ENCODE assay signal across 1 cellular context in the genomic region with DNA sequence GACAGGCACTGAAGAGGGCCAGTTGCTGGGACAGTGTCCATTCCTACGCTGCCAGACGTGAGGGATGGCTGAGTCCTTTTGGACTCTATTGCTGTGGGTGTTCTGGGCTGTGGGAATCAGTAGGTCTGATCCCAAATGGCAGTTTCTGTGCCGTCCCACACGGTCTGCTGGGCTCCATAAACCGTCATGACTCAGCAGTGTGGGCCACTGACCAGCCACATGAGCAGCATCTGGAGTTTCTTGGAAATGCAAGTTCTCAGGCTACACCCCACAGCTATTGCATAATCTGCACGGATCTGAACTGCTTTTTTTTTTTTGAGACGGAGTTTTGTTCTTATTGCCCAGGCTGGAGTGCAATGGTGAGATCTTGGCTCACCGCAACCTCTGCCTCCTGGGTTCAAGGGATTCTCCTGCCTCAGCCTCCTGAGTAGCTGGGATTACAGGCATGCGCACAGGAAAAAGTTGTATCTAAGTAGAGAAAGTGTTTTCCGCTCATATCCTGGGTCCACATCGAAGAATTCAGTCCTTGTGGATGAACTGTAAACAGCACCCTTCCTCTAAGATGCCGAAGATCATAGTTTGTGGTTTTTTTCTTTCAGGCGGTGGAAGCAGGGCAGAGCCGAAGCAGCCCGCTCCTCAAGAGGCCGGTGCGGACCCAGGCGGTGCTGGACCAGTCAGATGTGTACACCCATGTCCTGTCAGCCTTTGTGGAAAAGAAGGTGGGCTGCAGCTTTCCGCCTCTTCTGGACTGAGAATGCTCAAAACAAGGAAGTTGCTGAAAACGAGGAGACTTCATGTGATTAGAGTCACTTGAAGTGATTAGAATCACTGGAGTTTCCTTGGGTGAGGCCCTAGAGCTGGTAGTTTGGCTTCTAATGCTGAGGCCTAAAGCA.
A peak's percentile ranks its signal among the peaks of the same experiment; 100 is the strongest.
TF ChIP-seq lines count a peak whose summit lies in the region.

No MANE protein-coding gene starts in this region.

TF ChIP-seq in K562, 482 proteins besides CTCF, POLR2A, EP300 and RAD21 (continued from another document and continues in another):
- TF ChIP-seq RBM22 (IDR thresholded peaks at IDR 0.05; ENCODE audit: low read depth, low read length, poor library complexity, severe bottlenecking) (no peak), SMARCA5 (IDR thresholded peaks at IDR 0.05) (0 out of 2 replicates have a peak, but pooled peaks have one; percentile 11), SMARCB1 (IDR thresholded peaks at IDR 0.05; ENCODE audit: insufficient read length, low read depth) (no peak), FOXK1 (CRISPR knock-in tag; IDR thresholded peaks at IDR 0.05; ENCODE audit: borderline replicate concordance) (peak; percentile 79; the same call in 1 of the 2 replicates), NFXL1 (CRISPR knock-in tag; IDR thresholded peaks at IDR 0.05) (no peak), SMARCA4 (IDR thresholded peaks at IDR 0.05) (peak; percentile 95), SPI1 (IDR thresholded peaks at IDR 0.05; ENCODE audit: borderline replicate concordance, low read depth, low read length) (no peak), NELFE (IDR thresholded peaks at IDR 0.05; ENCODE audit: insufficient read depth, insufficient read length) (no peak), NCOA1 (IDR thresholded peaks at IDR 0.05; ENCODE audit: low read depth) (peak; percentile 76), ZNF76 (CRISPR knock-in tag; IDR thresholded peaks at IDR 0.05; ENCODE audit: borderline replicate concordance) (no peak), CCNT2 (IDR thresholded peaks at IDR 0.05; ENCODE audit: borderline replicate concordance, extremely low read depth, insufficient read length, low read depth, low read length) (peak; percentile 44), POLR2G (IDR thresholded peaks at IDR 0.05; ENCODE audit: low read depth, low read length) (no peak; the same call in 1 of the 2 replicates), KLF10 (CRISPR knock-in tag; IDR thresholded peaks at IDR 0.05) (no peak), SIRT6 (IDR thresholded peaks at IDR 0.05; ENCODE audit: low read depth, low read length) (no peak), PRPF4 (IDR thresholded peaks at IDR 0.05; ENCODE audit: insufficient read depth, low read depth, low read length, poor library complexity, severe bottlenecking) (no peak)
- TF ChIP-seq, protein P1, sequence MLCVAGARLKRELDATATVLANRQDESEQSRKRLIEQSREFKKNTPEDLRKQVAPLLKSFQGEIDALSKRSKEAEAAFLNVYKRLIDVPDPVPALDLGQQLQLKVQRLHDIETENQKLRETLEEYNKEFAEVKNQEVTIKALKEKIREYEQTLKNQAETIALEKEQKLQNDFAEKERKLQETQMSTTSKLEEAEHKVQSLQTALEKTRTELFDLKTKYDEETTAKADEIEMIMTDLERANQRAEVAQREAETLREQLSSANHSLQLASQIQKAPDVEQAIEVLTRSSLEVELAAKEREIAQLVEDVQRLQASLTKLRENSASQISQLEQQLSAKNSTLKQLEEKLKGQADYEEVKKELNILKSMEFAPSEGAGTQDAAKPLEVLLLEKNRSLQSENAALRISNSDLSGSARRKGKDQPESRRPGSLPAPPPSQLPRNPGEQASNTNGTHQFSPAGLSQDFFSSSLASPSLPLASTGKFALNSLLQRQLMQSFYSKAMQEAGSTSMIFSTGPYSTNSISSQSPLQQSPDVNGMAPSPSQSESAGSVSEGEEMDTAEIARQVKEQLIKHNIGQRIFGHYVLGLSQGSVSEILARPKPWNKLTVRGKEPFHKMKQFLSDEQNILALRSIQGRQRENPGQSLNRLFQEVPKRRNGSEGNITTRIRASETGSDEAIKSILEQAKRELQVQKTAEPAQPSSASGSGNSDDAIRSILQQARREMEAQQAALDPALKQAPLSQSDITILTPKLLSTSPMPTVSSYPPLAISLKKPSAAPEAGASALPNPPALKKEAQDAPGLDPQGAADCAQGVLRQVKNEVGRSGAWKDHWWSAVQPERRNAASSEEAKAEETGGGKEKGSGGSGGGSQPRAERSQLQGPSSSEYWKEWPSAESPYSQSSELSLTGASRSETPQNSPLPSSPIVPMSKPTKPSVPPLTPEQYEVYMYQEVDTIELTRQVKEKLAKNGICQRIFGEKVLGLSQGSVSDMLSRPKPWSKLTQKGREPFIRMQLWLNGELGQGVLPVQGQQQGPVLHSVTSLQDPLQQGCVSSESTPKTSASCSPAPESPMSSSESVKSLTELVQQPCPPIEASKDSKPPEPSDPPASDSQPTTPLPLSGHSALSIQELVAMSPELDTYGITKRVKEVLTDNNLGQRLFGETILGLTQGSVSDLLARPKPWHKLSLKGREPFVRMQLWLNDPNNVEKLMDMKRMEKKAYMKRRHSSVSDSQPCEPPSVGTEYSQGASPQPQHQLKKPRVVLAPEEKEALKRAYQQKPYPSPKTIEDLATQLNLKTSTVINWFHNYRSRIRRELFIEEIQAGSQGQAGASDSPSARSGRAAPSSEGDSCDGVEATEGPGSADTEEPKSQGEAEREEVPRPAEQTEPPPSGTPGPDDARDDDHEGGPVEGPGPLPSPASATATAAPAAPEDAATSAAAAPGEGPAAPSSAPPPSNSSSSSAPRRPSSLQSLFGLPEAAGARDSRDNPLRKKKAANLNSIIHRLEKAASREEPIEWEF (CRISPR knock-in tag; IDR thresholded peaks at IDR 0.05) = 0 out of 2 replicates have a peak, but pooled peaks have one; percentile 30
- TF ChIP-seq, protein P2, sequence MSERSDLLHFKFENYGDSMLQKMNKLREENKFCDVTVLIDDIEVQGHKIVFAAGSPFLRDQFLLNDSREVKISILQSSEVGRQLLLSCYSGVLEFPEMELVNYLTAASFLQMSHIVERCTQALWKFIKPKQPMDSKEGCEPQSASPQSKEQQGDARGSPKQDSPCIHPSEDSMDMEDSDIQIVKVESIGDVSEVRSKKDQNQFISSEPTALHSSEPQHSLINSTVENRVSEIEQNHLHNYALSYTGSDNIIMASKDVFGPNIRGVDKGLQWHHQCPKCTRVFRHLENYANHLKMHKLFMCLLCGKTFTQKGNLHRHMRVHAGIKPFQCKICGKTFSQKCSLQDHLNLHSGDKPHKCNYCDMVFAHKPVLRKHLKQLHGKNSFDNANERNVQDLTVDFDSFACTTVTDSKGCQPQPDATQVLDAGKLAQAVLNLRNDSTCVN (CRISPR knock-in tag; IDR thresholded peaks at IDR 0.05) = no peak
- TF ChIP-seq, protein P3, sequence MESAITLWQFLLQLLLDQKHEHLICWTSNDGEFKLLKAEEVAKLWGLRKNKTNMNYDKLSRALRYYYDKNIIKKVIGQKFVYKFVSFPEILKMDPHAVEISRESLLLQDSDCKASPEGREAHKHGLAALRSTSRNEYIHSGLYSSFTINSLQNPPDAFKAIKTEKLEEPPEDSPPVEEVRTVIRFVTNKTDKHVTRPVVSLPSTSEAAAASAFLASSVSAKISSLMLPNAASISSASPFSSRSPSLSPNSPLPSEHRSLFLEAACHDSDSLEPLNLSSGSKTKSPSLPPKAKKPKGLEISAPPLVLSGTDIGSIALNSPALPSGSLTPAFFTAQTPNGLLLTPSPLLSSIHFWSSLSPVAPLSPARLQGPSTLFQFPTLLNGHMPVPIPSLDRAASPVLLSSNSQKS (CRISPR knock-in tag; IDR thresholded peaks at IDR 0.05) = no peak
- TF ChIP-seq, protein P4, sequence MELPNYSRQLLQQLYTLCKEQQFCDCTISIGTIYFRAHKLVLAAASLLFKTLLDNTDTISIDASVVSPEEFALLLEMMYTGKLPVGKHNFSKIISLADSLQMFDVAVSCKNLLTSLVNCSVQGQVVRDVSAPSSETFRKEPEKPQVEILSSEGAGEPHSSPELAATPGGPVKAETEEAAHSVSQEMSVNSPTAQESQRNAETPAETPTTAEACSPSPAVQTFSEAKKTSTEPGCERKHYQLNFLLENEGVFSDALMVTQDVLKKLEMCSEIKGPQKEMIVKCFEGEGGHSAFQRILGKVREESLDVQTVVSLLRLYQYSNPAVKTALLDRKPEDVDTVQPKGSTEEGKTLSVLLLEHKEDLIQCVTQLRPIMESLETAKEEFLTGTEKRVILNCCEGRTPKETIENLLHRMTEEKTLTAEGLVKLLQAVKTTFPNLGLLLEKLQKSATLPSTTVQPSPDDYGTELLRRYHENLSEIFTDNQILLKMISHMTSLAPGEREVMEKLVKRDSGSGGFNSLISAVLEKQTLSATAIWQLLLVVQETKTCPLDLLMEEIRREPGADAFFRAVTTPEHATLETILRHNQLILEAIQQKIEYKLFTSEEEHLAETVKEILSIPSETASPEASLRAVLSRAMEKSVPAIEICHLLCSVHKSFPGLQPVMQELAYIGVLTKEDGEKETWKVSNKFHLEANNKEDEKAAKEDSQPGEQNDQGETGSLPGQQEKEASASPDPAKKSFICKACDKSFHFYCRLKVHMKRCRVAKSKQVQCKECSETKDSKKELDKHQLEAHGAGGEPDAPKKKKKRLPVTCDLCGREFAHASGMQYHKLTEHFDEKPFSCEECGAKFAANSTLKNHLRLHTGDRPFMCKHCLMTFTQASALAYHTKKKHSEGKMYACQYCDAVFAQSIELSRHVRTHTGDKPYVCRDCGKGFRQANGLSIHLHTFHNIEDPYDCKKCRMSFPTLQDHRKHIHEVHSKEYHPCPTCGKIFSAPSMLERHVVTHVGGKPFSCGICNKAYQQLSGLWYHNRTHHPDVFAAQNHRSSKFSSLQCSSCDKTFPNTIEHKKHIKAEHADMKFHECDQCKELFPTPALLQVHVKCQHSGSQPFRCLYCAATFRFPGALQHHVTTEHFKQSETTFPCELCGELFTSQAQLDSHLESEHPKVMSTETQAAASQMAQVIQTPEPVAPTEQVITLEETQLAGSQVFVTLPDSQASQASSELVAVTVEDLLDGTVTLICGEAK (IDR thresholded peaks at IDR 0.05) = no peak; the same call in 1 of the 2 replicates
- TF ChIP-seq, protein P4 (CRISPR knock-in tag; IDR thresholded peaks at IDR 0.05) = no peak
- TF ChIP-seq, protein P5, sequence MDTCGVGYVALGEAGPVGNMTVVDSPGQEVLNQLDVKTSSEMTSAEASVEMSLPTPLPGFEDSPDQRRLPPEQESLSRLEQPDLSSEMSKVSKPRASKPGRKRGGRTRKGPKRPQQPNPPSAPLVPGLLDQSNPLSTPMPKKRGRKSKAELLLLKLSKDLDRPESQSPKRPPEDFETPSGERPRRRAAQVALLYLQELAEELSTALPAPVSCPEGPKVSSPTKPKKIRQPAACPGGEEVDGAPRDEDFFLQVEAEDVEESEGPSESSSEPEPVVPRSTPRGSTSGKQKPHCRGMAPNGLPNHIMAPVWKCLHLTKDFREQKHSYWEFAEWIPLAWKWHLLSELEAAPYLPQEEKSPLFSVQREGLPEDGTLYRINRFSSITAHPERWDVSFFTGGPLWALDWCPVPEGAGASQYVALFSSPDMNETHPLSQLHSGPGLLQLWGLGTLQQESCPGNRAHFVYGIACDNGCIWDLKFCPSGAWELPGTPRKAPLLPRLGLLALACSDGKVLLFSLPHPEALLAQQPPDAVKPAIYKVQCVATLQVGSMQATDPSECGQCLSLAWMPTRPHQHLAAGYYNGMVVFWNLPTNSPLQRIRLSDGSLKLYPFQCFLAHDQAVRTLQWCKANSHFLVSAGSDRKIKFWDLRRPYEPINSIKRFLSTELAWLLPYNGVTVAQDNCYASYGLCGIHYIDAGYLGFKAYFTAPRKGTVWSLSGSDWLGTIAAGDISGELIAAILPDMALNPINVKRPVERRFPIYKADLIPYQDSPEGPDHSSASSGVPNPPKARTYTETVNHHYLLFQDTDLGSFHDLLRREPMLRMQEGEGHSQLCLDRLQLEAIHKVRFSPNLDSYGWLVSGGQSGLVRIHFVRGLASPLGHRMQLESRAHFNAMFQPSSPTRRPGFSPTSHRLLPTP (IDR thresholded peaks at IDR 0.05; ENCODE audit: borderline replicate concordance, extremely low read depth, insufficient read length) = no peak
- TF ChIP-seq, protein P6, sequence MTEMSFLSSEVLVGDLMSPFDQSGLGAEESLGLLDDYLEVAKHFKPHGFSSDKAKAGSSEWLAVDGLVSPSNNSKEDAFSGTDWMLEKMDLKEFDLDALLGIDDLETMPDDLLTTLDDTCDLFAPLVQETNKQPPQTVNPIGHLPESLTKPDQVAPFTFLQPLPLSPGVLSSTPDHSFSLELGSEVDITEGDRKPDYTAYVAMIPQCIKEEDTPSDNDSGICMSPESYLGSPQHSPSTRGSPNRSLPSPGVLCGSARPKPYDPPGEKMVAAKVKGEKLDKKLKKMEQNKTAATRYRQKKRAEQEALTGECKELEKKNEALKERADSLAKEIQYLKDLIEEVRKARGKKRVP (CRISPR knock-in tag; IDR thresholded peaks at IDR 0.05) = peak; percentile 31; the same call in 1 of the 2 replicates
- TF ChIP-seq, protein P7, sequence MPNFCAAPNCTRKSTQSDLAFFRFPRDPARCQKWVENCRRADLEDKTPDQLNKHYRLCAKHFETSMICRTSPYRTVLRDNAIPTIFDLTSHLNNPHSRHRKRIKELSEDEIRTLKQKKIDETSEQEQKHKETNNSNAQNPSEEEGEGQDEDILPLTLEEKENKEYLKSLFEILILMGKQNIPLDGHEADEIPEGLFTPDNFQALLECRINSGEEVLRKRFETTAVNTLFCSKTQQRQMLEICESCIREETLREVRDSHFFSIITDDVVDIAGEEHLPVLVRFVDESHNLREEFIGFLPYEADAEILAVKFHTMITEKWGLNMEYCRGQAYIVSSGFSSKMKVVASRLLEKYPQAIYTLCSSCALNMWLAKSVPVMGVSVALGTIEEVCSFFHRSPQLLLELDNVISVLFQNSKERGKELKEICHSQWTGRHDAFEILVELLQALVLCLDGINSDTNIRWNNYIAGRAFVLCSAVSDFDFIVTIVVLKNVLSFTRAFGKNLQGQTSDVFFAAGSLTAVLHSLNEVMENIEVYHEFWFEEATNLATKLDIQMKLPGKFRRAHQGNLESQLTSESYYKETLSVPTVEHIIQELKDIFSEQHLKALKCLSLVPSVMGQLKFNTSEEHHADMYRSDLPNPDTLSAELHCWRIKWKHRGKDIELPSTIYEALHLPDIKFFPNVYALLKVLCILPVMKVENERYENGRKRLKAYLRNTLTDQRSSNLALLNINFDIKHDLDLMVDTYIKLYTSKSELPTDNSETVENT (CRISPR knock-in tag; IDR thresholded peaks at IDR 0.05) = no peak
